Comparison of ENCODE assay signal across 20 cellular contexts in genomic region chr6:20633566-20634340, GRCh38.
A peak's percentile ranks its signal among the peaks of the same experiment; 100 is the strongest.
DNase-seq lines count a peak whose midpoint lies in the region; ATAC-seq and TF ChIP-seq lines count a peak whose summit lies in the region.
"Had no signal": no experiment of that assay in that cellular context is flagged by ENCODE, and none has a peak within 500 bp of the region (broad histone marks: within the 10 kb centered on the region; RNA-seq: fewer than 3 reads in every experiment).

No MANE protein-coding gene starts in this region.

- peaks cover 72% of the 10 kb centered on the region for H3K79me2 ChIP-seq in Loucy (ENCODE audit: insufficient read depth, low read length)

- H3K9me3 Mint-ChIP-seq in glutamatergic neuron (ENCODE audit: unreplicated experiment): no peaks in the 10 kb centered on the region
- H3K9me3 Mint-ChIP-seq: CD4-positive, alpha-beta T cell; HFFc6 had no signal

- no peak overlapping the region for H4K8ac ChIP-seq in mesenchymal stem cell (ENCODE audit: low read length)

- no peak overlapping the region for H4K91ac ChIP-seq in mesenchymal stem cell (ENCODE audit: low read length)

- no peak overlapping the region for H3K23ac ChIP-seq in mesenchymal stem cell (ENCODE audit: low read length in 2 of 2)

- no peak overlapping the region for H2BK5ac ChIP-seq in mesenchymal stem cell (ENCODE audit: low read depth, low read length, poor library complexity, severe bottlenecking)

- peaks cover 3% of the 10 kb centered on the region for H3K27me3 Mint-ChIP-seq in glutamatergic neuron (ENCODE audit: unreplicated experiment)
- H3K27me3 Mint-ChIP-seq: CD4-positive, alpha-beta T cell had no signal

- DNase-seq in adipocyte (ENCODE audit: low read depth) (peak; percentile 2), fibroblast of mammary gland (ENCODE audit: low read depth) (peak; percentile 57), mesenchymal stem cell (no peak), glutamatergic neuron (no peak)
- DNase-seq: ACHN; AML-193; Calu3; CD4-positive, alpha-beta T cell; DMS79 treated with DMSO at 0.1 percent for 48 hours; GF-D8; GOT3; H7; HFFc6 had no signal

- H3K27ac ChIP-seq in mesenchymal stem cell (ENCODE audit: low read length, poor library complexity, severe bottlenecking): no peak overlapping the region
- H3K27ac ChIP-seq: C4-2B, HL-60 had no signal

- no peak overlapping the region for H3K27ac Mint-ChIP-seq in glutamatergic neuron (ENCODE audit: unreplicated experiment)
- H3K27ac Mint-ChIP-seq: CD4-positive, alpha-beta T cell; HFFc6 had no signal

- H3K36me3 ChIP-seq in Loucy (ENCODE audit: insufficient read depth, low read length) (no peaks in the 10 kb centered on the region), adipocyte (ENCODE audit: control insufficient read depth, insufficient read depth, low read length, severe bottlenecking) (no peaks in the 10 kb centered on the region), mesenchymal stem cell (ENCODE audit: control insufficient read depth in 1 of 2, insufficient read depth in 2 of 2, low read depth in 1 of 2, low read length in 2 of 2) (no peaks in the 10 kb centered on the region)

- H3K9me2 ChIP-seq in Loucy (replicated peaks; ENCODE audit: low read depth, low read length): no peaks in the 10 kb centered on the region

- H3K14ac ChIP-seq in mesenchymal stem cell (ENCODE audit: low read length in 2 of 2): no peak overlapping the region

- H2BK120ac ChIP-seq in mesenchymal stem cell (ENCODE audit: low read depth, low read length): no peak overlapping the region

- no peaks in the 10 kb centered on the region for H4K20me1 ChIP-seq in Loucy (ENCODE audit: insufficient read depth, low read length, poor library complexity, severe bottlenecking)

- peaks cover 11% of the 10 kb centered on the region for H3K4me1 Mint-ChIP-seq in glutamatergic neuron (ENCODE audit: low read depth, unreplicated experiment)

- no peak for TF ChIP-seq CTCF in Loucy (conservative IDR thresholded peaks at IDR 0.05; ENCODE audit: low read length)
- TF ChIP-seq CTCF in fibroblast of mammary gland (conservative IDR thresholded peaks at IDR 0.05; ENCODE audit: control insufficient read depth, insufficient read depth, low read depth, low read length): no peak
- TF ChIP-seq CTCF in glutamatergic neuron (IDR thresholded peaks at IDR 0.05; ENCODE audit: partially characterized antibody, unreplicated experiment): no peak

- H2BK12ac ChIP-seq in mesenchymal stem cell (ENCODE audit: low read length in 2 of 2): no peak overlapping the region

- WGBS in mesenchymal stem cell: 100% methylated on average over 1 of the region's 2 CpGs

- no peak overlapping the region for H3K9ac ChIP-seq in Loucy (ENCODE audit: low read depth, low read length, poor library complexity, severe bottlenecking)
- no peak overlapping the region for H3K9ac ChIP-seq in adipocyte (ENCODE audit: low read length)
- H3K9ac ChIP-seq in mesenchymal stem cell (ENCODE audit: low read length): peak overlapping the region; percentile 56

- H2AK5ac ChIP-seq in mesenchymal stem cell (ENCODE audit: low read length, severe bottlenecking): no peak overlapping the region

- H3K4me2 ChIP-seq in Loucy (ENCODE audit: low read depth, low read length, poor library complexity, severe bottlenecking) (peak overlapping the region; percentile 8), mesenchymal stem cell (ENCODE audit: low read length, poor library complexity, severe bottlenecking) (no peak overlapping the region)

- H3K4me1 ChIP-seq in Loucy (ENCODE audit: insufficient read depth, low read length, poor library complexity, severe bottlenecking) (peaks cover 50% of the 10 kb centered on the region), adipocyte (ENCODE audit: control insufficient read depth, insufficient read depth, low read length) (peaks cover 3% of the 10 kb centered on the region), mesenchymal stem cell (ENCODE audit: control insufficient read depth, insufficient read depth, low read depth, low read length) (no peaks in the 10 kb centered on the region)

- no peak overlapping the region for H2BK15ac ChIP-seq in mesenchymal stem cell (ENCODE audit: low read depth, poor library complexity, severe bottlenecking)

- no peak overlapping the region for H3K4me3 Mint-ChIP-seq in glutamatergic neuron (ENCODE audit: unreplicated experiment)
- H3K4me3 Mint-ChIP-seq: CD4-positive, alpha-beta T cell; HFFc6 had no signal

- no peaks in the 10 kb centered on the region for H3K36me3 Mint-ChIP-seq in glutamatergic neuron (ENCODE audit: unreplicated experiment)

- H3K4me3 ChIP-seq in Loucy (ENCODE audit: low read length, poor library complexity, severe bottlenecking): no peak overlapping the region
- H3K4me3 ChIP-seq in adipocyte (ENCODE audit: low read length): no peak overlapping the region
- H3K4me3 ChIP-seq in fibroblast of mammary gland (ENCODE audit: control insufficient read depth, low read depth, low read length): no peak overlapping the region
- H3K4me3 ChIP-seq in mesenchymal stem cell (ENCODE audit: insufficient read depth in 1 of 2, low read depth in 1 of 2, low read length in 2 of 2): no peak overlapping the region
- H3K4me3 ChIP-seq: GM12878 had no signal

- H3F3A ChIP-seq in Loucy (ENCODE audit: low read depth): peaks cover 3% of the 10 kb centered on the region; the same call in 1 of the 2 replicates

- H3K9me3 ChIP-seq in Loucy (ENCODE audit: insufficient read depth, low read depth, low read length): no peaks in the 10 kb centered on the region
- H3K9me3 ChIP-seq in adipocyte (ENCODE audit: control insufficient read depth, low read length): no peaks in the 10 kb centered on the region
- H3K9me3 ChIP-seq in mesenchymal stem cell (ENCODE audit: control insufficient read depth, low read length): no peaks in the 10 kb centered on the region

- peaks cover 13% of the 10 kb centered on the region for H3K79me1 ChIP-seq in mesenchymal stem cell (replicated peaks; ENCODE audit: low read length, poor library complexity, severe bottlenecking)

- ATAC-seq in HG03457 (IDR thresholded peaks at IDR 0.05; ENCODE audit: unreplicated experiment): no peak
- no peak for ATAC-seq in HG02588 (IDR thresholded peaks at IDR 0.05; ENCODE audit: unreplicated experiment)
- ATAC-seq: GM12878, HCT116 had no signal

- H3K4ac ChIP-seq in mesenchymal stem cell (ENCODE audit: low read depth in 1 of 2, low read length in 2 of 2): no peak overlapping the region

- H3K27me3 ChIP-seq in Loucy (ENCODE audit: insufficient read depth, low read length, poor library complexity, severe bottlenecking): no peaks in the 10 kb centered on the region
- H3K27me3 ChIP-seq in adipocyte (replicated peaks; ENCODE audit: control insufficient read depth, insufficient read depth, low read length): no peaks in the 10 kb centered on the region
- no peaks in the 10 kb centered on the region for H3K27me3 ChIP-seq in mesenchymal stem cell (ENCODE audit: control insufficient read depth in 1 of 2, insufficient read depth in 1 of 2, low read length in 2 of 2)

- no peak overlapping the region for H3K18ac ChIP-seq in mesenchymal stem cell (ENCODE audit: low read depth in 1 of 2, low read length in 2 of 2)

- H2AFZ ChIP-seq in Loucy (ENCODE audit: low read length) (no peak overlapping the region), mesenchymal stem cell (ENCODE audit: low read depth, low read length) (no peak overlapping the region)

Comparison
In these comparisons a context has a peak if more than half of its experiments do, and no peak if none do; other contexts are left out.
1. DNase-seq: peak in adipocyte (single experiment) and fibroblast of mammary gland (single experiment); none in mesenchymal stem cell (single experiment) and glutamatergic neuron (single experiment).